8 cellular contexts compared by ENCODE assay signal in genomic region chr16:23826528-23827244, GRCh38. TPM values are rescaled to one million over a fixed set of nuclear protein-coding genes. Genes with fewer than 3 reads are reported as not detected.
DNase-seq lines count a peak whose midpoint lies in the region; ATAC-seq lines count a peak whose summit lies in the region.

No MANE protein-coding gene starts in this region.

- peak; percentile 71 for ATAC-seq in GM19035 (IDR thresholded peaks at IDR 0.05; ENCODE audit: unreplicated experiment)
- ATAC-seq in HG03521 (IDR thresholded peaks at IDR 0.05; ENCODE audit: unreplicated experiment) = peak; percentile 46

- H3K4me1 Mint-ChIP-seq in activated T-helper 1 cell treated with anti-CD3 and anti-CD28 coated beads, Interleukin-12 subunit alpha, Interleukin-12 subunit beta, Interleukin-2, Interleukin-4 antibody, amounts not matched to agents 30 ng/mL and 10 ng/mL and 1 ng/mL, durations not matched to agents 14 hours and 24 hours and 36 hours (ENCODE audit: low read depth) = peaks cover 34% of the 10 kb centered on the region

- H3K4me3 Mint-ChIP-seq in activated T-helper 1 cell treated with anti-CD3 and anti-CD28 coated beads, Interleukin-12 subunit alpha, Interleukin-12 subunit beta, Interleukin-2, Interleukin-4 antibody, amounts not matched to agents 30 ng/mL and 10 ng/mL and 1 ng/mL, durations not matched to agents 14 hours and 24 hours and 36 hours = peak overlapping the region; percentile 15

- peak overlapping the region; percentile 52 for H3K27ac Mint-ChIP-seq in activated T-helper 1 cell treated with anti-CD3 and anti-CD28 coated beads, Interleukin-12 subunit alpha, Interleukin-12 subunit beta, Interleukin-2, Interleukin-4 antibody, amounts not matched to agents 30 ng/mL and 10 ng/mL and 1 ng/mL, durations not matched to agents 14 hours and 24 hours and 36 hours

- DNase-seq in Ammon's horn (ENCODE audit: low spot score) (peak; percentile 45), DMS 273 (lab: John Stamatoyannopoulos, UW; ENCODE audit: unreplicated experiment) (no peak), NCI-H69 (lab: John Stamatoyannopoulos, UW) (no peak), AG20443 (ENCODE audit: low spot score) (no peak), NCI-H1417 treated with DMSO at 0.1 percent for 48 hours (lab: John Stamatoyannopoulos, UW) (no peak)
- no peak for DNase-seq in activated T-helper 1 cell treated with anti-CD3 and anti-CD28 coated beads, Interleukin-12 subunit alpha, Interleukin-12 subunit beta, Interleukin-2, Interleukin-4 antibody, amounts not matched to agents 30 ng/mL and 10 ng/mL and 1 ng/mL, durations not matched to agents 14 hours and 24 hours and 36 hours (ENCODE audit: low spot score)

- H3K9me3 Mint-ChIP-seq in activated T-helper 1 cell treated with anti-CD3 and anti-CD28 coated beads, Interleukin-12 subunit alpha, Interleukin-12 subunit beta, Interleukin-2, Interleukin-4 antibody, amounts not matched to agents 30 ng/mL and 10 ng/mL and 1 ng/mL, durations not matched to agents 14 hours and 24 hours and 36 hours = peaks cover 23% of the 10 kb centered on the region

- H3K36me3 Mint-ChIP-seq in activated T-helper 1 cell treated with anti-CD3 and anti-CD28 coated beads, Interleukin-12 subunit alpha, Interleukin-12 subunit beta, Interleukin-2, Interleukin-4 antibody, amounts not matched to agents 30 ng/mL and 10 ng/mL and 1 ng/mL, durations not matched to agents 14 hours and 24 hours and 36 hours (ENCODE audit: low read depth) = peaks cover 1% of the 10 kb centered on the region

- intact Hi-C loops in activated T-helper 1 cell treated with anti-CD3 and anti-CD28 coated beads, Interleukin-12 subunit alpha, Interleukin-12 subunit beta, Interleukin-2, Interleukin-4 antibody, amounts not matched to agents 30 ng/mL and 10 ng/mL and 1 ng/mL, durations not matched to agents 14 hours and 24 hours and 36 hours (cut with micrococcal nuclease) = loop anchor here (1.0 to 5.0 kb wide), 9 partner anchors 9 to 184 kb away; partner anchors contain the start of gene PRKCB

- H3K27me3 Mint-ChIP-seq in activated T-helper 1 cell treated with anti-CD3 and anti-CD28 coated beads, Interleukin-12 subunit alpha, Interleukin-12 subunit beta, Interleukin-2, Interleukin-4 antibody, amounts not matched to agents 30 ng/mL and 10 ng/mL and 1 ng/mL, durations not matched to agents 14 hours and 24 hours and 36 hours (ENCODE audit: insufficient read depth) = peaks cover 2% of the 10 kb centered on the region

RNA-seq across cellular contexts. Expression of gene PRKCB, which starts 9.1 kb away (rescaled TPM):
- 100 and 109 TPM in 2 replicates for total RNA-seq in activated T-helper 1 cell treated with anti-CD3 and anti-CD28 coated beads, Interleukin-12 subunit alpha, Interleukin-12 subunit beta, Interleukin-2, Interleukin-4 antibody, amounts not matched to agents 30 ng/mL and 10 ng/mL and 1 ng/mL, durations not matched to agents 14 hours and 24 hours and 36 hours
